13 cellular contexts compared by ENCODE assay signal in genomic region chr2:64262068-64262467, GRCh38.
DNase-seq lines count a peak whose midpoint lies in the region; ATAC-seq and TF ChIP-seq lines count a peak whose summit lies in the region.
"Had no signal": no experiment of that assay in that cellular context is flagged by ENCODE, and none has a peak within 500 bp of the region (broad histone marks: within the 10 kb centered on the region; RNA-seq: fewer than 3 reads in every experiment).

No MANE protein-coding gene starts in this region.

- ATAC-seq in upper lobe of left lung (ENCODE audit: low FRiP score in 2 of 2), result no peak
- ATAC-seq: activated CD4-positive, CD25-positive, alpha-beta regulatory T cell treated with anti-CD3 and anti-CD28 coated beads, Interleukin-2, amount 50 U/mL, for 24 hours had no signal

- H3K18ac ChIP-seq in mesendoderm (ENCODE audit: low read length), result no peak overlapping the region

- no peak overlapping the region for H2BK120ac ChIP-seq in mesendoderm (ENCODE audit: low read depth, low read length)

- H2AK5ac ChIP-seq in mesendoderm (ENCODE audit: low read length), result no peak overlapping the region

- peak overlapping the region; percentile 29 for H2BK5ac ChIP-seq in mesendoderm (ENCODE audit: low read length)

- H3K4me3 Mint-ChIP-seq in CD4-positive, alpha-beta memory T cell, result peak overlapping the region in 1 of 8 donors; percentile 31

- H3K4me1 ChIP-seq in colonic mucosa (no peaks in the 10 kb centered on the region), mesendoderm (ENCODE audit: control insufficient read depth, low read depth, low read length) (peaks cover 13% of the 10 kb centered on the region), upper lobe of left lung (peaks cover 3 to 43% (median 22%) of the 10 kb centered on the region in 4 donors)
- peaks cover 11% of the 10 kb centered on the region for H3K4me1 ChIP-seq in CD4-positive, alpha-beta memory T cell (ENCODE audit: insufficient read depth, low read length)

- no peak for TF ChIP-seq POLR2A in upper lobe of left lung (IDR thresholded peaks at IDR 0.05)

- H3K4me1 Mint-ChIP-seq in CD4-positive, alpha-beta memory T cell, result peaks cover 6 to 8% (median 7%) of the 10 kb centered on the region in 4 donors

- peak overlapping the region in 1 of 7 donors; percentile 60 for H3K27ac Mint-ChIP-seq in CD4-positive, alpha-beta memory T cell

- no CpG with 5 or more reads among the region's 3 CpGs for WGBS in mesendoderm (ENCODE audit: extremely low coverage, insufficient coverage, low lambda C conversion rate)
- 69 to 86% methylated on average over 3 of the region's 3 CpGs for WGBS in upper lobe of left lung, 2 donors

- H3K36me3 ChIP-seq in colonic mucosa (no peaks in the 10 kb centered on the region), mesendoderm (ENCODE audit: control insufficient read depth, insufficient read depth, low read length) (peaks cover 2% of the 10 kb centered on the region), upper lobe of left lung (no peaks in the 10 kb centered on the region)
- no peaks in the 10 kb centered on the region for H3K36me3 ChIP-seq in CD4-positive, alpha-beta memory T cell (ENCODE audit: insufficient read depth, low read length)

- H3K4me2 ChIP-seq in mesendoderm (ENCODE audit: low read length), result no peak overlapping the region

- POLR2A ChIA-PET in CD4-positive, alpha-beta memory T cell (lab: Charles Lee; ENCODE audit: partially characterized antibody), result interaction anchor here (1.0 to 1.2 kb wide), 3 partner anchors 9 to 64 kb away, joined by 3 read pairs; no protein-coding TSS in a partner anchor

- H3K4me3 ChIP-seq in colonic mucosa (no peak overlapping the region), mesendoderm (ENCODE audit: low read length) (no peak overlapping the region), upper lobe of left lung (no peak overlapping the region), coronary artery (no peak overlapping the region)
- H3K4me3 ChIP-seq in CD4-positive, alpha-beta memory T cell (ENCODE audit: low read length in 2 of 2), result no peak overlapping the region

- no peaks in the 10 kb centered on the region for H3K9me3 Mint-ChIP-seq in CD4-positive, alpha-beta memory T cell

- peak; percentile 20 for DNase-seq in NCI-H146 (lab: John Stamatoyannopoulos, UW)
- no peak for DNase-seq in NCI-H146 treated with DMSO at 0.1 percent for 48 hours (lab: John Stamatoyannopoulos, UW; ENCODE audit: unreplicated experiment)
- peak; percentile 41 for DNase-seq in colonic mucosa
- no peak for DNase-seq in mesendoderm
- DNase-seq in upper lobe of left lung, result no peak
- no peak for DNase-seq in coronary artery (ENCODE audit: low spot score)
- DNase-seq in glomerular visceral epithelial cell (ENCODE audit: extremely low spot score), result no peak
- no peak for DNase-seq in CD4-positive, alpha-beta memory T cell
- DNase-seq: head of caudate nucleus, NCI-H526 treated with DMSO at 0.1 percent for 48 hours, SHP77 had no signal

- H3K23ac ChIP-seq in mesendoderm (ENCODE audit: low read length), result no peak overlapping the region

- H3K27me3 ChIP-seq in colonic mucosa, result no peaks in the 10 kb centered on the region
- H3K27me3 ChIP-seq in mesendoderm (ENCODE audit: insufficient read depth, low read length, poor library complexity), result no peaks in the 10 kb centered on the region
- no peaks in the 10 kb centered on the region for H3K27me3 ChIP-seq in upper lobe of left lung
- no peaks in the 10 kb centered on the region for H3K27me3 ChIP-seq in CD4-positive, alpha-beta memory T cell (ENCODE audit: insufficient read depth, low read length)

- peaks cover 15% of the 10 kb centered on the region for H3K79me1 ChIP-seq in mesendoderm (ENCODE audit: low read length)

- peak in 1 of 4 donors; percentile 9 for TF ChIP-seq EP300 in upper lobe of left lung (IDR thresholded peaks at IDR 0.05)

- H3K4ac ChIP-seq in mesendoderm (ENCODE audit: low read depth, low read length), result no peak overlapping the region

- intact Hi-C loops in colonic mucosa (cut with DNase I), result no loop called here
- intact Hi-C loops in CD4-positive, alpha-beta memory T cell (cut with micrococcal nuclease), result loop anchor here (5.0 kb wide), 1 partner anchor 120 kb away; the partner anchor contains the start of gene PELI1

- H3K9me3 ChIP-seq in colonic mucosa (no peaks in the 10 kb centered on the region), upper lobe of left lung (no peaks in the 10 kb centered on the region)
- H3K9me3 ChIP-seq in CD4-positive, alpha-beta memory T cell (ENCODE audit: control insufficient read depth in 1 of 2, low read length in 2 of 2), result no peaks in the 10 kb centered on the region

- H4K5ac ChIP-seq in mesendoderm (ENCODE audit: low read length), result no peak overlapping the region

- H3K36me3 Mint-ChIP-seq in CD4-positive, alpha-beta memory T cell, result no peaks in the 10 kb centered on the region

- CTCF ChIA-PET in CD4-positive, alpha-beta memory T cell (lab: Charles Lee; ENCODE audit: partially characterized antibody), result interaction anchor here (0.6 to 1.5 kb wide), 4 partner anchors 64 to 212 kb away, joined by 3 to 4 read pairs (median 3); no protein-coding TSS in a partner anchor

- H3K9ac ChIP-seq in colonic mucosa (ENCODE audit: low read depth in 2 of 2, low read length in 2 of 2), result no peak overlapping the region
- H3K9ac ChIP-seq in mesendoderm (ENCODE audit: low read length), result no peak overlapping the region

- no peak for TF ChIP-seq CTCF in colonic mucosa (IDR thresholded peaks at IDR 0.05)
- TF ChIP-seq CTCF in upper lobe of left lung (IDR thresholded peaks at IDR 0.05), result no peak
- no peak for TF ChIP-seq CTCF in coronary artery (IDR thresholded peaks at IDR 0.05)

- H2BK15ac ChIP-seq in mesendoderm (replicated peaks; ENCODE audit: low read depth), result no peak overlapping the region

- peaks cover 27% of the 10 kb centered on the region for H3K79me2 ChIP-seq in mesendoderm (ENCODE audit: control insufficient read depth, insufficient read depth, low read length)

- H3K56ac ChIP-seq in mesendoderm (ENCODE audit: low read length), result no peak overlapping the region

- H3K27ac ChIP-seq in colonic mucosa, result no peak overlapping the region
- no peak overlapping the region for H3K27ac ChIP-seq in mesendoderm (ENCODE audit: low read depth, low read length)
- peak overlapping the region in 3 of 4 donors; percentile 72 to 86 (median 82) for H3K27ac ChIP-seq in upper lobe of left lung
- H3K27ac ChIP-seq in coronary artery, result peak overlapping the region in 1 of 2 donors; percentile 65
- no peak overlapping the region for H3K27ac ChIP-seq in CD4-positive, alpha-beta memory T cell (ENCODE audit: low read depth, low read length)
- H3K27ac ChIP-seq: 22Rv1 had no signal

- H3K27me3 Mint-ChIP-seq in CD4-positive, alpha-beta memory T cell, result no peaks in the 10 kb centered on the region

- no peak overlapping the region for H4K8ac ChIP-seq in mesendoderm (ENCODE audit: low read depth, low read length)

Comparison
In these comparisons a context has a peak if more than half of its experiments do, and no peak if none do; other contexts are left out.
1. DNase-seq: peak in NCI-H146 (single experiment) and colonic mucosa (single experiment); none in NCI-H146 treated with DMSO at 0.1 percent for 48 hours (single experiment), mesendoderm (single experiment), upper lobe of left lung (0 of 2), coronary artery (single experiment), glomerular visceral epithelial cell (single experiment) and CD4-positive, alpha-beta memory T cell (0 of 5).
2. H3K27ac ChIP-seq: peak in upper lobe of left lung (3 of 4); none in colonic mucosa (single experiment), mesendoderm (single experiment) and CD4-positive, alpha-beta memory T cell (single experiment).